Comparison of ENCODE assay signal across 8 cellular contexts in the genomic region with DNA sequence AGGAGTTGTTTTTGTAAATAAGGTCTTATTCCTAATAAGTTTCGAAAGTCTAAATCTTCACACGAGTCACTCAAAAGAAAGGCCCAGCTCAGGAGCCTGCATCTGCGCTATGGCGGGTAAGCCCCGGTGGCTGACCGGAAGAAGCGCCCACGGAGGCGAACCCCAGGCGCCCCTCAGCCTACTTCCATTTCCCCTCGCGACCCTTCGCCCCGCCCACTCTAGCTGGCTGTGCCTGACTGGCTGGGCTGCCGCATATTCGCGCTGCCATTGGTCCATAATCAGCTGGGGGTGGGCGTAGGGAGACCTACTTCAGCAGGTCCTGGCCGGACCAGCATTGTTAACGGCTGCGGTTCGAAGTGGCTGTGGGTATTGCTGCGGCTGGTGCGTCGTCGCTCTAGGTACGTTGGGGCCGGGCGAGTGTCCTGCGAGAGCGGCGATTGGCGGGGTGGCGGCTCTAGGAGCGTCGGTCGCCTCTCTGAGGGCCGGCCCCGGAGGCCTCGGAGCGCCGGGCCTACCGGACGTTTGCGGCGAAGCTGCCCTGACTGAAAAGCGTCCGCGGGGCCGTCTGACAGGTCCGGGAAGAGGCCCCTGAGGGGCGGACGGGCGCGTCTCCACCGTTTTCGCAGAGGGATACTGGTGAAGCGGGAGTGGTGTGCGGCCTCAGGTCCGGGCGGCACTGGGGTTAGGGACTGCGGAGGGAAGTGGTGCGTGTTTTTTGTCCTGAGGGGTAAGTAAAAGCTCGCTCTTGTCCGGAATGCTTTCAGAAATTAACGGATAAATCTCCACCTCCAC. TPM values are rescaled to one million over a fixed set of nuclear protein-coding genes. Genes with fewer than 3 reads are reported as not detected.
DNase-seq lines count a peak whose midpoint lies in the region; ATAC-seq and TF ChIP-seq lines count a peak whose summit lies in the region.

Gene ATF7IP2, plus strand, starts transcription at position 337 of the 792 bp plus-strand sequence. CDS start 44,560 bp downstream, outside the sequence.

- H3K4me2 ChIP-seq in OCI-LY1 (ENCODE audit: low read length) (peak within 1 kb of the TSS; percentile 68), fibroblast of lung (ENCODE audit: extremely low read depth, insufficient read depth, low read length) (peak within 1 kb of the TSS; percentile 51)

- no peaks in the 10 kb centered on the region for H3F3A ChIP-seq in OCI-LY1 (ENCODE audit: insufficient read depth, low read length)

- peak; percentile 94 to 95 for DNase-seq in activated T-cell treated with anti-CD3 and anti-CD28 coated beads, Interleukin-2, amount 50 U/mL, for 72 hours
- peak; percentile 82 to 95 for DNase-seq in fibroblast of lung (ENCODE audit: low read depth in 2 of 2)
- peak; percentile 68 to 85 (median 83) for DNase-seq in naive thymus-derived CD4-positive, alpha-beta T cell
- DNase-seq in stimulated activated effector memory CD8-positive, alpha-beta T cell treated with anti-CD3 and anti-CD28 coated beads, Interleukin-12 subunit alpha, Interleukin-12 subunit beta, amount 100 ng/mL, for 72 hours (ENCODE audit: low spot score in 2 of 2), result peak; percentile 80 to 95
- no peak for DNase-seq in SHP77 treated with DMSO at 0.1 percent for 48 hours (lab: John Stamatoyannopoulos, UW)

- H3K9me3 ChIP-seq in OCI-LY1 (ENCODE audit: low read length) (no peaks in the 10 kb centered on the region), fibroblast of lung (ENCODE audit: control insufficient read depth, insufficient read depth, low read depth, low read length) (no peaks in the 10 kb centered on the region)
- no peaks in the 10 kb centered on the region for H3K9me3 ChIP-seq in naive thymus-derived CD4-positive, alpha-beta T cell (ENCODE audit: control insufficient read depth in 2 of 3, low read length in 3 of 3)

- peak within 1 kb of the TSS; percentile 91 for H3K4me3 ChIP-seq in OCI-LY1 (ENCODE audit: low read depth, low read length, poor library complexity, severe bottlenecking)
- H3K4me3 ChIP-seq in fibroblast of lung (replicated peaks in 1 of 4; ENCODE audit: control extremely low read depth in 1 of 4, insufficient read depth in 1 of 4, low read depth in 3 of 4, low read length in 4 of 4), result peak within 1 kb of the TSS; percentile 36 to 89 (median 60)
- H3K4me3 ChIP-seq in naive thymus-derived CD4-positive, alpha-beta T cell (ENCODE audit: low read length), result peak within 1 kb of the TSS; percentile 67

- H2AFZ ChIP-seq in OCI-LY1 (ENCODE audit: low read length) (no peak within 1 kb of the TSS), fibroblast of lung (ENCODE audit: low read length) (peak within 1 kb of the TSS; percentile 46)

- H3K4me1 ChIP-seq in OCI-LY1 (ENCODE audit: insufficient read depth, low read length, severe bottlenecking) (peaks cover 45% of the 10 kb centered on the region), fibroblast of lung (ENCODE audit: control insufficient read depth, extremely low read depth, insufficient read depth, low read length) (no peaks in the 10 kb centered on the region)
- peaks cover 14 to 16% of the 10 kb centered on the region in 2 donors for H3K4me1 ChIP-seq in naive thymus-derived CD4-positive, alpha-beta T cell (ENCODE audit: control insufficient read depth in 2 of 2, insufficient read depth in 2 of 2, low read length in 2 of 2)

- H3K27me3 Mint-ChIP-seq in activated T-cell treated with anti-CD3 and anti-CD28 coated beads, Interleukin-2, amount 50 U/mL, for 72 hours (ENCODE audit: low read depth), result no peaks in the 10 kb centered on the region
- H3K27me3 Mint-ChIP-seq in naive thymus-derived CD4-positive, alpha-beta T cell, result peaks cover 0 to 3% (median 0%) of the 10 kb centered on the region in 5 donors

- H3K9ac ChIP-seq in OCI-LY1 (ENCODE audit: low read length), result peak within 1 kb of the TSS; percentile 90
- peak within 1 kb of the TSS; percentile 37 for H3K9ac ChIP-seq in fibroblast of lung (ENCODE audit: insufficient read depth, low read length)

- ATAC-seq in GM18502 (IDR thresholded peaks at IDR 0.05; ENCODE audit: poor library complexity, unreplicated experiment) (peak; percentile 95), HG02938 (IDR thresholded peaks at IDR 0.05; ENCODE audit: unreplicated experiment) (peak; percentile 90)
- peak; percentile 97 to 98 for ATAC-seq in activated T-cell treated with anti-CD3 and anti-CD28 coated beads, Interleukin-2, amount 50 U/mL, for 72 hours (replicated peaks in 1 of 2)
- peak; percentile 99 for ATAC-seq in naive thymus-derived CD4-positive, alpha-beta T cell
- ATAC-seq in stimulated activated effector memory CD8-positive, alpha-beta T cell treated with anti-CD3 and anti-CD28 coated beads, Interleukin-12 subunit alpha, Interleukin-12 subunit beta, amount 100 ng/mL, for 72 hours, result peak; percentile 98

- H3K27ac Mint-ChIP-seq in activated T-cell treated with anti-CD3 and anti-CD28 coated beads, Interleukin-2, amount 50 U/mL, for 72 hours, result peak within 1 kb of the TSS; percentile 99
- H3K27ac Mint-ChIP-seq in naive thymus-derived CD4-positive, alpha-beta T cell, result peak within 1 kb of the TSS; percentile 90 to 99 (median 97)
- peak within 1 kb of the TSS; percentile 98 for H3K27ac Mint-ChIP-seq in stimulated activated effector memory CD8-positive, alpha-beta T cell treated with anti-CD3 and anti-CD28 coated beads, Interleukin-12 subunit alpha, Interleukin-12 subunit beta, amount 100 ng/mL, for 72 hours

- TF ChIP-seq CTCF in OCI-LY1 (IDR thresholded peaks at IDR 0.05; ENCODE audit: low read length), result no peak
- TF ChIP-seq CTCF in fibroblast of lung (conservative IDR thresholded peaks at IDR 0.05 in 1 of 2, IDR thresholded peaks at IDR 0.05 in 1 of 2; ENCODE audit: low read depth in 1 of 2, low read length in 2 of 2), result no peak

- POLR2A ChIA-PET in naive thymus-derived CD4-positive, alpha-beta T cell (lab: Charles Lee), result interaction anchor here (0.8 to 1.7 kb wide), 9 partner anchors 9 to 358 kb away, joined by 3 to 6 read pairs (median 4); partner anchors contain the start of gene NUBP1

- H3K27me3 ChIP-seq in OCI-LY1 (ENCODE audit: insufficient read depth, low read length) (no peaks in the 10 kb centered on the region), fibroblast of lung (ENCODE audit: control insufficient read depth, insufficient read depth, low read length) (no peaks in the 10 kb centered on the region)
- H3K27me3 ChIP-seq in naive thymus-derived CD4-positive, alpha-beta T cell (ENCODE audit: control insufficient read depth in 2 of 2, insufficient read depth in 2 of 2, low read length in 2 of 2), result no peaks in the 10 kb centered on the region

- no peaks in the 10 kb centered on the region for H3K9me2 ChIP-seq in OCI-LY1 (ENCODE audit: low read depth, low read length)

- intact Hi-C loops in naive thymus-derived CD4-positive, alpha-beta T cell (cut with micrococcal nuclease), result loop anchor here (1.0 to 10.0 kb wide), 13 partner anchors 24 to 1519 kb away; partner anchors contain the start of genes CARHSP1 (in 1 of the 2), CLEC16A (in 1 of the 2), DEXI (in 1 of the 2) and HAPSTR1 (in 1 of the 2)

- peaks cover 45% of the 10 kb centered on the region for H3K4me1 Mint-ChIP-seq in activated T-cell treated with anti-CD3 and anti-CD28 coated beads, Interleukin-2, amount 50 U/mL, for 72 hours (ENCODE audit: low read depth)
- H3K4me1 Mint-ChIP-seq in naive thymus-derived CD4-positive, alpha-beta T cell, result peaks cover 31 to 52% (median 47%) of the 10 kb centered on the region in 7 donors
- H3K4me1 Mint-ChIP-seq in stimulated activated effector memory CD8-positive, alpha-beta T cell treated with anti-CD3 and anti-CD28 coated beads, Interleukin-12 subunit alpha, Interleukin-12 subunit beta, amount 100 ng/mL, for 72 hours, result peaks cover 45% of the 10 kb centered on the region

- H4K20me1 ChIP-seq in OCI-LY1 (ENCODE audit: insufficient read depth, low read length) (no peaks in the 10 kb centered on the region), fibroblast of lung (ENCODE audit: control insufficient read depth, extremely low read depth, insufficient read depth, low read length) (no peaks in the 10 kb centered on the region)

- H3K27ac ChIP-seq in OCI-LY1 (ENCODE audit: low read depth, low read length, poor library complexity, severe bottlenecking), result peak within 1 kb of the TSS; percentile 67
- H3K27ac ChIP-seq in fibroblast of lung (ENCODE audit: insufficient read depth, low read length), result peak within 1 kb of the TSS; percentile 34
- H3K27ac ChIP-seq in naive thymus-derived CD4-positive, alpha-beta T cell (ENCODE audit: low read depth, low read length), result peak within 1 kb of the TSS; percentile 84

- H3K36me3 Mint-ChIP-seq in activated T-cell treated with anti-CD3 and anti-CD28 coated beads, Interleukin-2, amount 50 U/mL, for 72 hours (ENCODE audit: insufficient read depth in 2 of 2), result peaks cover 18 to 22% of the 10 kb centered on the region in 2 donors
- peaks cover 0 to 31% (median 26%) of the 10 kb centered on the region in 5 donors for H3K36me3 Mint-ChIP-seq in naive thymus-derived CD4-positive, alpha-beta T cell
- peaks cover 34% of the 10 kb centered on the region for H3K36me3 Mint-ChIP-seq in stimulated activated effector memory CD8-positive, alpha-beta T cell treated with anti-CD3 and anti-CD28 coated beads, Interleukin-12 subunit alpha, Interleukin-12 subunit beta, amount 100 ng/mL, for 72 hours

- CTCF ChIA-PET in naive thymus-derived CD4-positive, alpha-beta T cell (lab: Charles Lee), result interaction anchor here (1.3 kb wide), 1 partner anchor 71 kb away, joined by 4 read pairs; no protein-coding TSS in a partner anchor

- H3K36me3 ChIP-seq in OCI-LY1 (ENCODE audit: insufficient read depth, low read length), result peaks cover 42% of the 10 kb centered on the region
- H3K36me3 ChIP-seq in fibroblast of lung (ENCODE audit: control insufficient read depth, insufficient read depth, low read length), result no peaks in the 10 kb centered on the region
- H3K36me3 ChIP-seq in naive thymus-derived CD4-positive, alpha-beta T cell (ENCODE audit: control insufficient read depth in 2 of 3, insufficient read depth in 3 of 3, low read length in 3 of 3), result peaks cover 0 to 11% (median 0%) of the 10 kb centered on the region in 3 experiments

- peak within 1 kb of the TSS; percentile 97 to 99 for H3K4me3 Mint-ChIP-seq in activated T-cell treated with anti-CD3 and anti-CD28 coated beads, Interleukin-2, amount 50 U/mL, for 72 hours
- peak within 1 kb of the TSS; percentile 89 to 99 (median 98) for H3K4me3 Mint-ChIP-seq in naive thymus-derived CD4-positive, alpha-beta T cell
- peak within 1 kb of the TSS; percentile 96 for H3K4me3 Mint-ChIP-seq in stimulated activated effector memory CD8-positive, alpha-beta T cell treated with anti-CD3 and anti-CD28 coated beads, Interleukin-12 subunit alpha, Interleukin-12 subunit beta, amount 100 ng/mL, for 72 hours

- peaks cover 37% of the 10 kb centered on the region for H3K79me2 ChIP-seq in OCI-LY1 (ENCODE audit: insufficient read depth, low read length)
- no peaks in the 10 kb centered on the region for H3K79me2 ChIP-seq in fibroblast of lung (ENCODE audit: control insufficient read depth, insufficient read depth, low read length)

- H3K9me3 Mint-ChIP-seq in activated T-cell treated with anti-CD3 and anti-CD28 coated beads, Interleukin-2, amount 50 U/mL, for 72 hours, result peaks cover 0 to 2% of the 10 kb centered on the region in 2 donors
- peaks cover 0 to 12% (median 1%) of the 10 kb centered on the region in 11 donors for H3K9me3 Mint-ChIP-seq in naive thymus-derived CD4-positive, alpha-beta T cell
- H3K9me3 Mint-ChIP-seq in stimulated activated effector memory CD8-positive, alpha-beta T cell treated with anti-CD3 and anti-CD28 coated beads, Interleukin-12 subunit alpha, Interleukin-12 subunit beta, amount 100 ng/mL, for 72 hours, result no peaks in the 10 kb centered on the region

RNA-seq across cellular contexts. Expression of gene ATF7IP2, which starts in this region (rescaled TPM):
- 10 to 100 TPM; 25.7 to 29.3 TPM for total RNA-seq in activated T-cell treated with anti-CD3 and anti-CD28 coated beads, Interleukin-2, amount 50 U/mL, for 72 hours
- total RNA-seq in fibroblast of lung, result 1.2 and 2.6 TPM in 2 replicates
- 0.89 and 3.6 TPM in 2 replicates for polyA plus RNA-seq in fibroblast of lung
- polyA plus RNA-seq in fibroblast of lung (2012), result 0.36 and 2.8 TPM in 2 replicates
- 0.41 TPM in 1 of 2 replicates, not detected in the other for polyA minus RNA-seq in fibroblast of lung (ENCODE audit: low replicate concordance)
- 10 to 100 TPM; 56.5 to 75.5 (median 67.1) TPM for total RNA-seq in naive thymus-derived CD4-positive, alpha-beta T cell
- polyA plus RNA-seq in naive thymus-derived CD4-positive, alpha-beta T cell, result 100 to 1,000 TPM; 148 to 304 TPM

Comparison
In these comparisons a context has a peak if more than half of its experiments do, and no peak if none do; other contexts are left out.
1. RNA of gene ATF7IP2 (polyA plus RNA-seq): 148 to 304 TPM in naive thymus-derived CD4-positive, alpha-beta T cell; 0.36 to 3.6 TPM in fibroblast of lung; every median in the first group is over 10 times any median in the second.
2. H3K27ac ChIP-seq: peak in every context shown above with its lines; median percentile 84 in naive thymus-derived CD4-positive, alpha-beta T cell; 67 in OCI-LY1; 34 in fibroblast of lung.
3. Peak in every context shown above with its lines, with median percentiles within 50 percentile points of each other: ATAC-seq, H3K4me3 ChIP-seq, H3K27ac Mint-ChIP-seq and H3K4me3 Mint-ChIP-seq.